ENCODE assay signal across 9 cellular contexts in the genomic region with DNA sequence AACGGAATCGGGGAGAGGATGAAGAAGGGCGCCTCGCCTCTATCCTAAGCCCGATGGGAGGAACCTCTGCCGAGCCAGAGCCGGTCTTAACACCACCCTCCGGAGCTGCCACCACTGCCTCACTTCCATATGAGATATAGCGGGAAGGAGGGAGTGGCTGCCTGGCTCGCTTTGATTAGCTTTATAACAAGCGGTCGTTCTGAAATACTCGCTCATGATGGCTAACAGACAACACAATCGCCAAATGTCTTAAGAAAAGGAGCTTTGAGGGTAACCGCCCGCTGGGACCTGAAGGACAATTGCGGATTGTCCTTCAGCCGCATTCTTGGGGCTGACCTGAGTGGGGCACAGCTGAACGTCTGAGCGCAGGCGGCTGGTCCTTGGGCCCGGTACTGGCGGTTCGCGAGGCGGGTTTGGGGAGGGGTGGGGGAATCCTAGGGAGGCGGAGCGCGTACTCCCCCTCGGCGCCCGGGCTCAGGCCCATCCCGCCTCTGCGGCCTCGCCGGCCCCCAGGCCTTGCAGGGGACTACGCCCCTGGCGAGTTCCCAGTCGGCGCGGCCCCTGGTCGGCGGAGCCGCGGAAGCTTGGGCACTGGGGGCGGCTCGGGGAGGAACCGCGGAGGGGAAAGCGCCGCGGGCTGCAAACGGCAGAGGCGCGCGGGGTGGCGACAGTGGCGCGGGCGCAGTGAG. TPM values are rescaled to one million over a fixed set of nuclear protein-coding genes. Genes with fewer than 3 reads are reported as not detected.
DNase-seq lines count a peak whose midpoint lies in the region; ATAC-seq, FAIRE-seq and TF ChIP-seq lines count a peak whose summit lies in the region.
"Had no signal": no experiment of that assay in that cellular context is flagged by ENCODE, and none has a peak within 500 bp of the region (broad histone marks: within the 10 kb centered on the region; RNA-seq: fewer than 3 reads in every experiment).

A gene with protein sequence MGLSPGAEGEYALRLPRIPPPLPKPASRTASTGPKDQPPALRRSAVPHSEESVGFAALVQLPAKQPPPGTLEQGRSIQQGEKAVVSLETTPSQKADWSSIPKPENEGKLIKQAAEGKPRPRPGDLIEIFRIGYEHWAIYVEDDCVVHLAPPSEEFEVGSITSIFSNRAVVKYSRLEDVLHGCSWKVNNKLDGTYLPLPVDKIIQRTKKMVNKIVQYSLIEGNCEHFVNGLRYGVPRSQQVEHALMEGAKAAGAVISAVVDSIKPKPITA (minus strand): TSS at position 617 of the 689 bp plus-strand sequence. CDS start 133 bp downstream, at position 484.

- no peaks in the 10 kb centered on the region for H3K36me3 Mint-ChIP-seq in astrocyte (ENCODE audit: low read depth, unreplicated experiment)

- H2AFZ ChIP-seq in astrocyte (ENCODE audit: low read depth, low read length), result peak within 1 kb of the TSS; percentile 58

- H3K4me3 Mint-ChIP-seq in astrocyte (ENCODE audit: unreplicated experiment), result peak within 1 kb of the TSS; percentile 84

- H3K9me3 ChIP-seq in MG63 (peaks cover 6% of the 10 kb centered on the region), astrocyte (ENCODE audit: insufficient read depth, low read depth, low read length) (peaks cover 3% of the 10 kb centered on the region), iPS-18a (ENCODE audit: control insufficient read depth, low read depth, low read length) (no peaks in the 10 kb centered on the region)

- H3K9ac ChIP-seq in astrocyte (ENCODE audit: low read length) (peak within 1 kb of the TSS; percentile 29), iPS-18a (ENCODE audit: low read length) (peak within 1 kb of the TSS; percentile 28)

- H3K27ac ChIP-seq in astrocyte (ENCODE audit: low read depth, low read length), result peak within 1 kb of the TSS; percentile 2
- H3K27ac ChIP-seq in iPS-18a (ENCODE audit: low read length), result no peak within 1 kb of the TSS

- peak within 1 kb of the TSS; percentile 86 for H3K4me2 ChIP-seq in astrocyte (ENCODE audit: low read length)

- peaks cover 17% of the 10 kb centered on the region for H3K4me1 ChIP-seq in astrocyte (ENCODE audit: insufficient read depth, low read length)
- H3K4me1 ChIP-seq in iPS-18a (ENCODE audit: control insufficient read depth, low read depth, low read length), result peaks cover 11% of the 10 kb centered on the region

- H3K27ac Mint-ChIP-seq in astrocyte (ENCODE audit: unreplicated experiment), result no peak within 1 kb of the TSS

- H3K4me3 ChIP-seq in MG63, result peak within 1 kb of the TSS; percentile 32
- peak within 1 kb of the TSS; percentile 46 for H3K4me3 ChIP-seq in astrocyte (ENCODE audit: insufficient read depth, low read depth, low read length)
- peak within 1 kb of the TSS; percentile 45 for H3K4me3 ChIP-seq in iPS-18a (ENCODE audit: low read length)
- H3K4me3 ChIP-seq in skeletal muscle cell (ENCODE audit: low read depth, low read length), result peak within 1 kb of the TSS; percentile 34

- FAIRE-seq in astrocyte (lab: Jason Lieb, UNC), result no peak

- H4K20me1 ChIP-seq in astrocyte (ENCODE audit: insufficient read depth, low read length), result no peaks in the 10 kb centered on the region

- H3K9me3 Mint-ChIP-seq in astrocyte (ENCODE audit: unreplicated experiment), result peaks cover 10% of the 10 kb centered on the region

- no peaks in the 10 kb centered on the region for H3K36me3 ChIP-seq in MG63
- H3K36me3 ChIP-seq in astrocyte (ENCODE audit: insufficient read depth, low read length), result no peaks in the 10 kb centered on the region
- no peaks in the 10 kb centered on the region for H3K36me3 ChIP-seq in iPS-18a (ENCODE audit: control insufficient read depth, low read depth, low read length)

- no peaks in the 10 kb centered on the region for H3K27me3 ChIP-seq in MG63
- peaks cover 40% of the 10 kb centered on the region for H3K27me3 ChIP-seq in astrocyte (ENCODE audit: insufficient read depth, low read length)
- peaks cover 24% of the 10 kb centered on the region for H3K27me3 ChIP-seq in iPS-18a (ENCODE audit: control insufficient read depth, insufficient read depth, low read length)

- ATAC-seq in GM18907 (IDR thresholded peaks at IDR 0.05; ENCODE audit: unreplicated experiment), result no peak
- no peak for ATAC-seq in GM21423 (IDR thresholded peaks at IDR 0.05; ENCODE audit: unreplicated experiment)

- peaks cover 24% of the 10 kb centered on the region for H3K4me1 Mint-ChIP-seq in astrocyte (ENCODE audit: low read depth, unreplicated experiment)

- no peaks in the 10 kb centered on the region for H3K79me2 ChIP-seq in astrocyte (ENCODE audit: insufficient read depth, low read length)

- peaks cover 2% of the 10 kb centered on the region for H3K27me3 Mint-ChIP-seq in astrocyte (ENCODE audit: low read depth, unreplicated experiment)

- DNase-seq in MG63 (no peak), astrocyte (ENCODE audit: low read depth) (no peak), skeletal muscle cell (ENCODE audit: low read depth) (no peak), NCI-H187 (lab: John Stamatoyannopoulos, UW) (no peak)
- DNase-seq in effector CD8-positive, alpha-beta T cell (lab: John Stamatoyannopoulos, UW), result no peak

- TF ChIP-seq CTCF in astrocyte (IDR thresholded peaks at IDR 0.05; ENCODE audit: insufficient read depth, low read depth, low read length), result no peak

RNA-seq across cellular contexts. Expression of the gene that starts here (rescaled TPM):
- not detected in 2 replicates for total RNA-seq in MG63 (2014; rRNA removed; shearing (Covaris generic); ENCODE audit: low replicate concordance)
- 0.36 and 0.50 TPM in 2 replicates for total RNA-seq in astrocyte
- total RNA-seq: lung microvascular endothelial cell had no signal
